10 cellular contexts compared by ENCODE assay signal in the genomic region with DNA sequence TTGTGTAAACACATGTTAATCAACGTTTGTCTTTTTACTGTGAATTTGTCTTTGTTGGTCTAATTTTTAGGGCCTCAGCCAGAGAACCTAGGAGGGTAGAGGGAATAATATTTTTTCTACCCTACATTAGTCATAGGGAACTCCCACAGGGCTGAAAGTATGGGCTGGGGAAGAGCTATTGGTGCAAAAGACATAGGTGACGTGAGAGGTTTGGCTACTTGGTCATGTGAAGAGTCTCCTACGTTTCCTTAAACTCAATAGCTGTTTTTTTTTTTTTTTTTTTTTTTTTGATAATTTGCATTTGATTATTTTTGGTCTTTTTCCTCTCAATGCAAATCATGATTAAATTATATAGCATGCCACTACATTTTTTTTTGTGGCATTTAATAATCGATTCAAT. TPM values are rescaled to one million over a fixed set of nuclear protein-coding genes. Genes with fewer than 3 reads are reported as not detected.
DNase-seq lines count a peak whose midpoint lies in the region; ATAC-seq and TF ChIP-seq lines count a peak whose summit lies in the region.
"Had no signal": no experiment of that assay in that cellular context is flagged by ENCODE, and none has a peak within 500 bp of the region (broad histone marks: within the 10 kb centered on the region; RNA-seq: fewer than 3 reads in every experiment).

No MANE protein-coding gene starts in this region.

- no peak for TF ChIP-seq CTCF in chondrocyte (IDR thresholded peaks at IDR 0.05)

- peaks cover 2% of the 10 kb centered on the region for H3K27me3 Mint-ChIP-seq in chondrocyte (ENCODE audit: low read depth)

- intact Hi-C loops in cardiac septum (cut with DNase I), result no loop called here

- peaks cover 1% of the 10 kb centered on the region for H3K36me3 Mint-ChIP-seq in chondrocyte (ENCODE audit: low read depth)

- H3K9me3 Mint-ChIP-seq in chondrocyte (ENCODE audit: low read depth), result no peaks in the 10 kb centered on the region

- no peak overlapping the region for H3K27ac Mint-ChIP-seq in chondrocyte (ENCODE audit: unreplicated experiment)

- DNase-seq in kidney tubule cell (ENCODE audit: low spot score) (peak; percentile 60), SW 1271 (lab: John Stamatoyannopoulos, UW) (no peak), chondrocyte (ENCODE audit: low spot score) (no peak), cardiac septum (ENCODE audit: low spot score) (no peak)
- DNase-seq in stimulated activated naive CD4-positive, alpha-beta T cell treated with Interleukin-2 at 50 U/mL for 16 hours (lab: John Stamatoyannopoulos, UW), result no peak
- DNase-seq: adrenal gland, DMS53 had no signal

- peaks cover 12% of the 10 kb centered on the region for H3K4me1 Mint-ChIP-seq in chondrocyte (ENCODE audit: low read depth)

- peak; percentile 58 for ATAC-seq in GM18867 (IDR thresholded peaks at IDR 0.05; ENCODE audit: unreplicated experiment)
- peak; percentile 42 for ATAC-seq in GM21786 (IDR thresholded peaks at IDR 0.05; ENCODE audit: unreplicated experiment)
- peak; percentile 54 for ATAC-seq in HG03457 (IDR thresholded peaks at IDR 0.05; ENCODE audit: unreplicated experiment)

- H3K4me3 Mint-ChIP-seq in chondrocyte (ENCODE audit: unreplicated experiment), result no peak overlapping the region

RNA-seq across cellular contexts. Expression of a gene that starts 15.9 kb away (rescaled TPM):
- total RNA-seq in chondrocyte, result 0.50 to 0.51 TPM in 2 of 3 replicates, not detected in the other
- total RNA-seq in cardiac septum, result not detected
